Comparison of ENCODE assay signal across 17 cellular contexts in genomic region chr7:143318661-143319060, GRCh38. TPM values are rescaled to one million over a fixed set of nuclear protein-coding genes. Genes with fewer than 3 reads are reported as not detected.
DNase-seq lines count a peak whose midpoint lies in the region; ATAC-seq, FAIRE-seq and TF ChIP-seq lines count a peak whose summit lies in the region.
"Had no signal": no experiment of that assay in that cellular context is flagged by ENCODE, and none has a peak within 500 bp of the region (broad histone marks: within the 10 kb centered on the region; RNA-seq: fewer than 3 reads in every experiment).

No MANE protein-coding gene starts in this region.

- FAIRE-seq in pancreas (lab: Jason Lieb, UNC): no peak
- FAIRE-seq: H1 had no signal

- peaks cover 42% of the 10 kb centered on the region for H3K4me1 ChIP-seq in adipocyte (ENCODE audit: control insufficient read depth, insufficient read depth, low read length)
- H3K4me1 ChIP-seq in foreskin keratinocyte: peaks cover 6% of the 10 kb centered on the region
- no peaks in the 10 kb centered on the region for H3K4me1 ChIP-seq in pancreas

- H3K27ac Mint-ChIP-seq in immature natural killer cell: no peak overlapping the region
- H3K27ac Mint-ChIP-seq: activated CD4-positive, alpha-beta memory T cell treated with anti-CD3 and anti-CD28 coated beads for 36 hours; activated naive CD4-positive, alpha-beta T cell treated with anti-CD3 and anti-CD28 coated beads for 36 hours had no signal

- H3K4me1 Mint-ChIP-seq in immature natural killer cell: no peaks in the 10 kb centered on the region

- H3K36me3 Mint-ChIP-seq in immature natural killer cell: no peaks in the 10 kb centered on the region
- H3K36me3 Mint-ChIP-seq: activated CD4-positive, alpha-beta memory T cell treated with anti-CD3 and anti-CD28 coated beads for 36 hours had no signal

- ATAC-seq in foreskin keratinocyte (peak; percentile 86), pancreas (peak in 3 of 4 donors; percentile 41 to 60 (median 41)), HG02759 (IDR thresholded peaks at IDR 0.05; ENCODE audit: unreplicated experiment) (no peak)

- no peaks in the 10 kb centered on the region for H3K9me3 Mint-ChIP-seq in immature natural killer cell
- H3K9me3 Mint-ChIP-seq: activated CD4-positive, alpha-beta memory T cell treated with anti-CD3 and anti-CD28 coated beads for 36 hours; activated naive CD4-positive, alpha-beta T cell treated with anti-CD3 and anti-CD28 coated beads for 36 hours; neural crest cell had no signal

- peak overlapping the region; percentile 17 for H3K4me3 ChIP-seq in adipocyte (ENCODE audit: low read length)
- no peak overlapping the region for H3K4me3 ChIP-seq in pancreas

- DNase-seq in GM04503 (ENCODE audit: low read depth) (peak; percentile 17), adipocyte (ENCODE audit: low read depth) (peak; percentile 81), foreskin keratinocyte (peak; percentile 85 to 91), pancreas (no peak), DMS79 treated with DMSO at 0.1 percent for 48 hours (lab: John Stamatoyannopoulos, UW) (no peak), NCI-H146 (lab: John Stamatoyannopoulos, UW) (no peak), immature natural killer cell (no peak)
- DNase-seq: activated CD4-positive, alpha-beta memory T cell treated with anti-CD3 and anti-CD28 coated beads for 36 hours; activated naive CD4-positive, alpha-beta T cell treated with anti-CD3 and anti-CD28 coated beads for 36 hours; GF-D8; Kasumi-1; NCI-H526 treated with DMSO at 0.1 percent for 48 hours; stimulated activated CD4-positive, alpha-beta T cell treated with anti-CD3 and anti-CD28 coated beads, Interleukin-4, amount 100 ng/mL, for 4 hours had no signal

- no peak overlapping the region for H3K27ac ChIP-seq in foreskin keratinocyte
- no peak overlapping the region for H3K27ac ChIP-seq in pancreas
- H3K27ac ChIP-seq: C4-2B had no signal

- no peak overlapping the region for H3K4me3 Mint-ChIP-seq in immature natural killer cell
- H3K4me3 Mint-ChIP-seq: activated CD4-positive, alpha-beta memory T cell treated with anti-CD3 and anti-CD28 coated beads for 36 hours; activated naive CD4-positive, alpha-beta T cell treated with anti-CD3 and anti-CD28 coated beads for 36 hours; neural crest cell had no signal

- intact Hi-C loops in pancreas (cut with DNase I): no loop called here

- 71 to 79% methylated on average over 5 of the region's 5 CpGs for WGBS in pancreas, 2 donors

- H3K27me3 ChIP-seq in adipocyte (replicated peaks; ENCODE audit: control insufficient read depth, insufficient read depth, low read length) (no peaks in the 10 kb centered on the region), foreskin keratinocyte (no peaks in the 10 kb centered on the region), pancreas (no peaks in the 10 kb centered on the region)

- peaks cover 1 to 6% (median 1%) of the 10 kb centered on the region in 3 donors for H3K27me3 Mint-ChIP-seq in immature natural killer cell (ENCODE audit: low read depth in 3 of 3)
- H3K27me3 Mint-ChIP-seq: activated CD4-positive, alpha-beta memory T cell treated with anti-CD3 and anti-CD28 coated beads for 36 hours had no signal

- no peaks in the 10 kb centered on the region for H3K9me3 ChIP-seq in adipocyte (ENCODE audit: control insufficient read depth, low read length)
- no peaks in the 10 kb centered on the region for H3K9me3 ChIP-seq in pancreas

- H3K36me3 ChIP-seq in adipocyte (ENCODE audit: control insufficient read depth, insufficient read depth, low read length, severe bottlenecking) (no peaks in the 10 kb centered on the region), pancreas (no peaks in the 10 kb centered on the region)

- TF ChIP-seq CTCF in foreskin keratinocyte (conservative IDR thresholded peaks at IDR 0.05) (peak; percentile 56), pancreas (IDR thresholded peaks at IDR 0.05) (no peak)

- H3K9ac ChIP-seq in adipocyte (ENCODE audit: low read length): peak overlapping the region; percentile 58

RNA-seq across cellular contexts. Expression of gene CLCN1, which starts 2.8 kb away (rescaled TPM):
- total RNA-seq in foreskin keratinocyte: 0.04 TPM in 1 of 2 replicates, not detected in the other
- 0.02 TPM in 1 of 2 replicates, not detected in the other for polyA plus RNA-seq in foreskin keratinocyte
- under 1 TPM in 1 of 6 donors, not detected in 5; 0.06 TPM for total RNA-seq in pancreas
- under 1 TPM in 1 of 2 donors, not detected in 1; 0.05 TPM for polyA plus RNA-seq in pancreas
- under 1 TPM in 1 of 3 donors, not detected in 2; 0.07 TPM for polyA plus RNA-seq in immature natural killer cell
- total RNA-seq: activated naive CD4-positive, alpha-beta T cell treated with anti-CD3 and anti-CD28 coated beads for 36 hours; neural crest cell had no signal

RNA-seq across cellular contexts. Expression of gene CASP2, which starts 30.5 kb away (rescaled TPM):
- 21.4 and 23.9 TPM in 2 replicates for total RNA-seq in foreskin keratinocyte
- 10.1 and 12.3 TPM in 2 replicates for polyA plus RNA-seq in foreskin keratinocyte
- total RNA-seq in pancreas: 10 to 100 TPM in 3 of 6 donors, 1 to 10 TPM in 3; 7.6 to 19.7 (median 10.6) TPM
- polyA plus RNA-seq in pancreas: 1 to 10 TPM; 4.2 to 6.2 TPM
- 10 to 100 TPM in 1 of 3 donors, 1 to 10 TPM in 2; 8.8 to 24.2 (median 9.8) TPM for polyA plus RNA-seq in immature natural killer cell

RNA-seq across cellular contexts. Expression of gene TMEM139, which starts 33.9 kb away (rescaled TPM):
- total RNA-seq in foreskin keratinocyte (6.7 and 7.6 TPM in 2 replicates), pancreas (10 to 100 TPM in 1 of 6 donors, 1 to 10 TPM in 5; 4.2 to 17.3 (median 6.2) TPM)
- polyA plus RNA-seq in foreskin keratinocyte (8.4 and 10.1 TPM in 2 replicates), pancreas (10 to 100 TPM; 13.7 to 14.4 TPM), immature natural killer cell (not detected)

RNA-seq across cellular contexts. Expression of gene FAM131B, which starts 43.9 kb away (rescaled TPM):
- total RNA-seq in foreskin keratinocyte (0.18 and 0.20 TPM in 2 replicates), pancreas (under 1 TPM; 0.05 to 0.25 (median 0.15) TPM)
- polyA plus RNA-seq in foreskin keratinocyte (0.07 and 0.11 TPM in 2 replicates), pancreas (under 1 TPM; 0.08 to 0.09 TPM), immature natural killer cell (1 to 10 TPM; 1.2 to 2.3 (median 1.9) TPM)

RNA-seq across cellular contexts. Expression of gene GSTK1, which starts 55.4 kb away (rescaled TPM):
- total RNA-seq in foreskin keratinocyte (106 and 107 TPM in 2 replicates), pancreas (10 to 100 TPM; 47.7 to 89.6 (median 62.4) TPM)
- polyA plus RNA-seq in foreskin keratinocyte (141 and 152 TPM in 2 replicates), pancreas (100 to 1,000 TPM in 1 of 2 donors, 10 to 100 TPM in 1; 92.2 to 164 TPM), immature natural killer cell (100 to 1,000 TPM; 238 to 266 (median 252) TPM)

Comparison
In these comparisons a context has a peak if more than half of its experiments do, and no peak if none do; other contexts are left out.
1. DNase-seq: peak in GM04503 (single experiment), adipocyte (single experiment) and foreskin keratinocyte (2 of 2); none in pancreas (0 of 6), DMS79 treated with DMSO at 0.1 percent for 48 hours (single experiment), NCI-H146 (single experiment) and immature natural killer cell (0 of 3).